Comparison of ENCODE assay signal across 6 cellular contexts in genomic region chr2:200344202-200344601, GRCh38. TPM values are rescaled to one million over a fixed set of nuclear protein-coding genes. Genes with fewer than 3 reads are reported as not detected.
DNase-seq lines count a peak whose midpoint lies in the region; ATAC-seq, FAIRE-seq and TF ChIP-seq lines count a peak whose summit lies in the region.
"Not testable (repeated sequence)": the region's sequence is repeated elsewhere in the genome, so short reads cannot be mapped to it uniquely, and the experiment has no call there.

No MANE protein-coding gene starts in this region.

- H3K4ac ChIP-seq in H1 (replicated peaks; ENCODE audit: insufficient read length, low read depth, low read length), result not testable (repeated sequence)

- H4K91ac ChIP-seq in H1 (replicated peaks; ENCODE audit: insufficient read length, low read length), result not testable (repeated sequence)

- not testable (repeated sequence) for DNase-seq in A549 (ENCODE audit: low read depth in 1 of 2, low spot score in 1 of 2); K562 (ENCODE audit: extremely low read depth in 1 of 4, low spot score in 3 of 4); H1 (ENCODE audit: low read depth in 1 of 2, low spot score in 2 of 2); HepG2 (ENCODE audit: low spot score)

- not testable (repeated sequence) for H3K9me1 ChIP-seq in K562 (ENCODE audit: control insufficient read depth, insufficient read depth, low read length)

- not testable (repeated sequence) for H2AFZ ChIP-seq in K562 (ENCODE audit: low read depth, low read length); H1 (ENCODE audit: low read length); HepG2 (ENCODE audit: low read length)

- not testable (repeated sequence) for TF ChIP-seq POLR2A in A549 (IDR thresholded peaks at IDR 0.05; ENCODE audit: low read length); K562 (conservative IDR thresholded peaks at IDR 0.05); H1 (IDR thresholded peaks at IDR 0.05; ENCODE audit: control extremely low read depth in 1 of 2, low read depth in 2 of 2, low read length in 2 of 2); HepG2 (IDR thresholded peaks at IDR 0.05; ENCODE audit: insufficient read depth in 1 of 2, low read depth in 2 of 2, low read length in 2 of 2)

- 97% methylated on average over 1 of the region's 1 CpG for WGBS in A549 (ENCODE audit: missing lambda C conversion rate)
- no CpG with 5 or more reads among the region's 1 CpG for WGBS in K562 (ENCODE audit: insufficient coverage, low coverage, missing lambda C conversion rate)
- 100% methylated on average over 1 of the region's 1 CpG; no CpG with 5 or more reads in 1 of the 2 experiments for WGBS in H1 (ENCODE audit: extremely low coverage in 1 of 2, insufficient coverage in 1 of 2, insufficient read length in 1 of 2, insufficient replicate concordance in 2 of 2, low coverage in 1 of 2, low lambda C conversion rate in 2 of 2, missing lambda C conversion rate in 1 of 2), 2 experiments
- WGBS in HepG2 (ENCODE audit: low lambda C conversion rate), result 100% methylated on average over 1 of the region's 1 CpG

- not testable (repeated sequence) for H3K56ac ChIP-seq in H1 (replicated peaks; ENCODE audit: insufficient read length, low read depth, low read length)

- H3K23me2 ChIP-seq in H1 (ENCODE audit: low read depth, low read length), result not testable (repeated sequence)

- intact Hi-C loops in K562 (cut with micrococcal nuclease); HepG2 (cut with micrococcal nuclease; ENCODE audit: unreplicated experiment): not testable (repeated sequence)

- TF ChIP-seq CTCF in A549 (IDR thresholded peaks at IDR 0.05); HEK293 (tag by site-specific recombination; IDR thresholded peaks at IDR 0.05); K562 (IDR thresholded peaks at IDR 0.05 in 2 of 3, conservative IDR thresholded peaks at IDR 0.05 in 1 of 3; ENCODE audit: insufficient read depth in 2 of 3, low read depth in 1 of 3, low read length in 3 of 3); H1 (IDR thresholded peaks at IDR 0.05; ENCODE audit: control extremely low read depth in 1 of 3, insufficient read depth in 1 of 3, low read depth in 1 of 3, low read length in 3 of 3); HepG2 (CRISPR knock-in tag; IDR thresholded peaks at IDR 0.05): not testable (repeated sequence)

- POLR2A ChIA-PET in A549 (lab: Yijun Ruan, JAX); K562 (lab: Yijun Ruan, JAX); H1 (lab: Charles Lee; ENCODE audit: partially characterized antibody): not testable (repeated sequence)
- POLR2A ChIA-PET in HEK293 (lab: Yijun Ruan, JAX), result interaction anchor here (0.6 kb wide), 1 partner anchor 102 kb away, joined by 3 read pairs; no protein-coding TSS in a partner anchor
- POLR2A ChIA-PET in HepG2 (lab: Yijun Ruan, JAX), result interaction anchor here (1.8 kb wide), 1 partner anchor 38 kb away, joined by 3 read pairs; the partner anchor contains the start of gene SPATS2L

- H2AK5ac ChIP-seq in H1 (ENCODE audit: low read depth, low read length), result not testable (repeated sequence)

- H3K27ac ChIP-seq in A549; HEK293 (ENCODE audit: extremely low read depth, low read depth, low read length); K562 (ENCODE audit: extremely low read depth, low read depth, low read length); H1 (ENCODE audit: low read depth, low read length); HepG2 (ENCODE audit: extremely low read length, insufficient read depth, low read length): not testable (repeated sequence)

- FAIRE-seq in A549 (lab: Jason Lieb, UNC); K562 (lab: Jason Lieb, UNC); H1 (lab: Jason Lieb, UNC); HepG2 (lab: Jason Lieb, UNC): not testable (repeated sequence)

- H3K14ac ChIP-seq in H1 (ENCODE audit: insufficient read length), result not testable (repeated sequence)

- not testable (repeated sequence) for TF ChIP-seq RAD21 in A549 (conservative IDR thresholded peaks at IDR 0.05 in 1 of 2, IDR thresholded peaks at IDR 0.05 in 1 of 2); K562 (CRISPR knock-in tag; conservative IDR thresholded peaks at IDR 0.05 in 1 of 2, IDR thresholded peaks at IDR 0.05 in 1 of 2); H1 (IDR thresholded peaks at IDR 0.05 in 1 of 2, conservative IDR thresholded peaks at IDR 0.05 in 1 of 2; ENCODE audit: low read depth in 2 of 2, low read length in 2 of 2); HepG2 (CRISPR knock-in tag; IDR thresholded peaks at IDR 0.05)

- not testable (repeated sequence) for H2BK20ac ChIP-seq in H1 (ENCODE audit: low read length)

- H3K23ac ChIP-seq in H1 (ENCODE audit: insufficient read length), result not testable (repeated sequence)

- CTCF ChIA-PET in A549 (lab: Yijun Ruan, JAX); K562 (lab: Yijun Ruan, JAX; ENCODE audit: low intra/inter-chr PET ratio); HepG2 (lab: Yijun Ruan, JAX; ENCODE audit: low intra/inter-chr PET ratio, low total read pairs): not testable (repeated sequence)
- CTCF ChIA-PET in HEK293 (lab: Yijun Ruan, JAX), result interaction anchor here (1.2 kb wide), 1 partner anchor 105 kb away, joined by 3 read pairs; no protein-coding TSS in a partner anchor
- CTCF ChIA-PET in H1 (lab: Charles Lee; ENCODE audit: partially characterized antibody), result interaction anchor here (1.4 kb wide), 1 partner anchor 15 kb away, joined by 5 read pairs; no protein-coding TSS in a partner anchor

- H3K4me3 ChIP-seq in A549; HEK293 (ENCODE audit: low read depth, low read length); K562; H1 (ENCODE audit: extremely low read depth in 1 of 4, insufficient read depth in 2 of 4, low read depth in 3 of 4, low read length in 4 of 4); HepG2 (replicated peaks in 1 of 3; ENCODE audit: insufficient read depth in 1 of 3, low read depth in 2 of 3, low read length in 3 of 3): not testable (repeated sequence)

- BruUV-seq in K562 (replicated peaks; lab: Mats Ljungman, UMichigan); HepG2 (replicated peaks; lab: Mats Ljungman, UMichigan): not testable (repeated sequence)

- H3K4me2 ChIP-seq in A549; K562 (ENCODE audit: insufficient read depth, low read length); H1 (ENCODE audit: insufficient read depth in 1 of 2, low read depth in 2 of 2, low read length in 2 of 2); HepG2 (ENCODE audit: low read depth, low read length): not testable (repeated sequence)

- H4K20me1 ChIP-seq in K562 (replicated peaks; ENCODE audit: control insufficient read depth, insufficient read depth, low read length); H1 (replicated peaks in 1 of 2; ENCODE audit: control insufficient read depth in 1 of 2, insufficient read depth in 2 of 2, low read length in 2 of 2): not testable (repeated sequence)
- peaks cover 75% of the 10 kb centered on the region for H4K20me1 ChIP-seq in HepG2 (ENCODE audit: insufficient read depth, low read length)

- in situ Hi-C loops in K562 (cut with MboI); HepG2 (cut with HindIII; ENCODE audit: extremely low pct_ligation_motif_present, low pct_unique_long_range_greater_than_20kb): not testable (repeated sequence)

- H3K18ac ChIP-seq in H1 (ENCODE audit: extremely low read depth, low read length), result not testable (repeated sequence)

- H2BK12ac ChIP-seq in H1 (ENCODE audit: low read depth, low read length), result not testable (repeated sequence)

- H3K36me3 ChIP-seq in HEK293 (ENCODE audit: control insufficient read depth in 2 of 2, insufficient read depth in 1 of 2, low read length in 2 of 2); K562 (ENCODE audit: control insufficient read depth, insufficient read depth, low read length); H1 (ENCODE audit: control insufficient read depth in 2 of 4, insufficient read depth in 4 of 4, low read length in 3 of 4): not testable (repeated sequence)
- peaks cover 11 to 44% of the 10 kb centered on the region in 2 experiments for H3K36me3 ChIP-seq in HepG2 (replicated peaks in 1 of 2; ENCODE audit: control insufficient read depth in 1 of 2, insufficient read depth in 2 of 2, low read length in 2 of 2)

- not testable (repeated sequence) for H3K9ac ChIP-seq in K562 (ENCODE audit: insufficient read depth in 1 of 2, low read depth in 2 of 2, low read length in 2 of 2); H1 (replicated peaks in 1 of 4; ENCODE audit: extremely low read depth in 1 of 4, low read depth in 3 of 4, low read length in 3 of 4); HepG2 (ENCODE audit: insufficient read depth, low read depth, low read length)

- not testable (repeated sequence) for H3K27me3 ChIP-seq in K562 (ENCODE audit: control insufficient read depth in 2 of 2, insufficient read depth in 2 of 2, low read length in 2 of 2); H1 (replicated peaks in 1 of 4; ENCODE audit: control insufficient read depth in 3 of 4, extremely low read depth in 1 of 4, insufficient read depth in 3 of 4, low read length in 3 of 4); HepG2 (ENCODE audit: control insufficient read depth in 1 of 2, insufficient read depth in 2 of 2, low read length in 2 of 2)

- not testable (repeated sequence) for H2BK15ac ChIP-seq in H1 (ENCODE audit: low read length)

- H4K8ac ChIP-seq in H1 (ENCODE audit: extremely low read depth, insufficient read depth, low read length), result not testable (repeated sequence)

- H2BK120ac ChIP-seq in H1 (replicated peaks; ENCODE audit: low read depth, low read length), result not testable (repeated sequence)

- not testable (repeated sequence) for H2BK5ac ChIP-seq in H1 (ENCODE audit: low read depth, low read length)

- TF ChIP-seq EP300 in A549 (IDR thresholded peaks at IDR 0.05); K562 (IDR thresholded peaks at IDR 0.05; ENCODE audit: low read length); H1 (IDR thresholded peaks at IDR 0.05; ENCODE audit: borderline replicate concordance in 1 of 2, low read depth in 2 of 2, low read length in 2 of 2); HepG2 (IDR thresholded peaks at IDR 0.05; ENCODE audit: low read depth in 2 of 2, low read length in 2 of 2); HepG2 (CRISPR knock-in tag; IDR thresholded peaks at IDR 0.05; ENCODE audit: borderline replicate concordance): not testable (repeated sequence)

- H3K79me2 ChIP-seq in K562 (ENCODE audit: control insufficient read depth, insufficient read depth, low read length), result not testable (repeated sequence)
- peaks cover 4 to 97% of the 10 kb centered on the region in 2 experiments; a peak in 3 of 4 replicates for H3K79me2 ChIP-seq in H1 (ENCODE audit: control insufficient read depth in 1 of 2, insufficient read depth in 2 of 2, low read length in 2 of 2)
- peaks cover 96% of the 10 kb centered on the region for H3K79me2 ChIP-seq in HepG2 (ENCODE audit: insufficient read depth, low read length)

- H3K79me1 ChIP-seq in H1 (ENCODE audit: low read depth, low read length), result not testable (repeated sequence)

- ATAC-seq in A549, SK-N-SH treated with all-trans-retinoic acid at 6 μM for 48 hours, K562, HepG2: not testable (repeated sequence)

- H4K5ac ChIP-seq in H1 (ENCODE audit: insufficient read length, low read depth, low read length), result not testable (repeated sequence)

- H3K4me1 ChIP-seq in A549; HEK293 (ENCODE audit: control insufficient read depth, insufficient read depth, low read length); K562 (replicated peaks in 1 of 2; ENCODE audit: control insufficient read depth in 2 of 2, insufficient read depth in 2 of 2, low read length in 2 of 2); H1 (replicated peaks in 1 of 4; ENCODE audit: control insufficient read depth in 3 of 4, insufficient read depth in 4 of 4, low read length in 3 of 4): not testable (repeated sequence)
- peaks cover 27% of the 10 kb centered on the region for H3K4me1 ChIP-seq in HepG2 (ENCODE audit: insufficient read depth, low read length)

- not testable (repeated sequence) for H3K9me3 ChIP-seq in A549; HEK293 (ENCODE audit: control insufficient read depth, insufficient read depth, low read depth, low read length); K562 (replicated peaks; ENCODE audit: control insufficient read depth, insufficient read depth, low read depth, low read length); H1 (ENCODE audit: insufficient read depth in 2 of 2, low read depth in 1 of 2, low read length in 1 of 2); HepG2 (ENCODE audit: low read length)

RNA-seq across cellular contexts. Expression of gene SPATS2L, which starts 37.7 kb away (rescaled TPM):
- polyA plus RNA-seq in A549 (2011; rRNA removed), result 155 and 202 TPM in 2 replicates
- polyA plus RNA-seq in A549 (2012; cell fraction: cytosol; rRNA removed), result 83.2 and 110 TPM in 2 replicates
- 60.9 and 68.9 TPM in 2 replicates for polyA plus RNA-seq in A549 (2012; cell fraction: nucleus; rRNA removed)
- 85.2 to 107 TPM (median 93.9 TPM) in 3 replicates for polyA plus RNA-seq in A549 (2017; fragmentation: RNase III; extraction: RNeasy Plus Mini Kit Qiagen cat#74134 plus additional on column Dnase treatment)
- polyA minus RNA-seq in A549 (2011; rRNA and poly(A)+ RNA removed), result 66.4 and 97.0 TPM in 2 replicates
- total RNA-seq in K562 (2011; cell fraction: chromatin; rRNA removed; ENCODE audit: low replicate concordance), result 17.5 and 23.3 TPM in 2 replicates
- total RNA-seq in K562 (2011; cell fraction: nucleolus; rRNA removed), result 8.3 and 8.9 TPM in 2 replicates
- total RNA-seq in K562 (2011; cell fraction: nucleoplasm; rRNA removed), result 10.0 and 18.6 TPM in 2 replicates
- 23.3 and 26.1 TPM in 2 replicates for total RNA-seq in K562 (2014; rRNA removed)
- 24.9 and 29.4 TPM in 2 replicates for total RNA-seq in K562 (2014; rRNA removed; fragmentation: Illumina TruSeq; extraction: Trizol)
- 23.4 and 24.5 TPM in 2 replicates for total RNA-seq in K562 (2015; rRNA removed; fragmentation: Illumina TruSeq; extraction: Trizol)
- 25.8 and 29.1 TPM in 2 replicates for total RNA-seq in K562 (2021)
- 34.6 and 41.4 TPM in 2 replicates for polyA plus RNA-seq in K562 (2011; rRNA removed)
- 22.2 and 31.6 TPM in 2 replicates for polyA plus RNA-seq in K562 (2011; cell fraction: cytosol; rRNA removed)
- 24.7 and 24.8 TPM in 2 replicates for polyA plus RNA-seq in K562 (2011; cell fraction: nucleus; rRNA removed)
- 22.3 and 27.8 TPM in 2 replicates for polyA plus RNA-seq in K562 (2012)
- 34.2 and 41.5 TPM in 2 replicates for polyA plus RNA-seq in K562 (2014; fragmentation: Illumina TruSeq; extraction: Trizol)
- 10 to 100 TPM; 11.3 to 11.6 TPM for polyA plus RNA-seq in K562 (2014; fragmentation: Nextera tagmentation; extraction: Ambion mirVana)
- 28.0 and 33.4 TPM in 2 replicates for polyA plus RNA-seq in K562 (2014; rRNA removed)
- 48.3 and 50.5 TPM in 2 replicates for polyA minus RNA-seq in K562 (2011; rRNA and poly(A)+ RNA removed)
- polyA minus RNA-seq in K562 (2011; cell fraction: cytosol; rRNA and poly(A)+ RNA removed), result 23.6 and 28.4 TPM in 2 replicates
- 18.2 and 31.0 TPM in 2 replicates for polyA minus RNA-seq in K562 (2011; cell fraction: nucleus; rRNA and poly(A)+ RNA removed)
- 177 and 189 TPM in 2 replicates for total RNA-seq in H1 (2021; fragmentation: NEBNext Ultra II Directional; extraction: Animal tissue kit (Norgen Biotek cat#: 25700))
- polyA plus RNA-seq in H1 (2011; rRNA removed), result 55.3 and 67.3 TPM in 2 replicates
- 93.6 TPM for polyA plus RNA-seq in H1 (2011; cell fraction: cytosol; rRNA removed)
- polyA plus RNA-seq in H1 (2011; cell fraction: nucleus; rRNA removed), result 196 TPM
- 106 to 126 TPM (median 119 TPM) in 4 replicates for polyA plus RNA-seq in H1 (2012, experiment 1 of 2)
- 30.9 TPM for polyA plus RNA-seq in H1 (2012, experiment 2 of 2)
- polyA plus RNA-seq in H1 (2013, experiment 1 of 2), result 376 TPM
- polyA plus RNA-seq in H1 (2013, experiment 2 of 2), result 381 TPM
- polyA minus RNA-seq in H1 (2011; rRNA and poly(A)+ RNA removed), result 116 and 136 TPM in 2 replicates
- polyA minus RNA-seq in H1 (2011; cell fraction: cytosol; rRNA and poly(A)+ RNA removed), result 78.2 TPM
- polyA minus RNA-seq in H1 (2011; cell fraction: nucleus; rRNA and poly(A)+ RNA removed), result 202 TPM
- total RNA-seq in HepG2 (2016; rRNA removed; fragmentation: Illumina TruSeq; extraction: Trizol), result 154 and 165 TPM in 2 replicates
- total RNA-seq in HepG2 (2016; cell fraction: cytosol; rRNA removed; fragmentation: Illumina TruSeq; extraction: Trizol; ENCODE audit: low read depth), result 81.5 and 81.6 TPM in 2 replicates
- total RNA-seq in HepG2 (2016; cell fraction: insoluble cytoplasmic fraction; rRNA removed; fragmentation: Illumina TruSeq; extraction: Trizol), result 151 and 153 TPM in 2 replicates
- total RNA-seq in HepG2 (2016; cell fraction: membrane; rRNA removed; fragmentation: Illumina TruSeq; extraction: Trizol), result 160 and 169 TPM in 2 replicates
- total RNA-seq in HepG2 (2016; cell fraction: nucleus; rRNA removed; fragmentation: Illumina TruSeq; extraction: Trizol), result 110 and 114 TPM in 2 replicates
- polyA plus RNA-seq in HepG2 (2011; rRNA removed), result 180 and 212 TPM in 2 replicates
- polyA plus RNA-seq in HepG2 (2011; cell fraction: cytosol; rRNA removed), result 161 and 177 TPM in 2 replicates
- polyA plus RNA-seq in HepG2 (2011; cell fraction: nucleus; rRNA removed), result 71.8 and 89.4 TPM in 2 replicates
- 134 and 184 TPM in 2 replicates for polyA plus RNA-seq in HepG2 (2012)
- polyA plus RNA-seq in HepG2 (2016; cell fraction: cytosol; fragmentation: Illumina TruSeq; extraction: Trizol; ENCODE audit: low read depth), result 102 and 115 TPM in 2 replicates
- polyA plus RNA-seq in HepG2 (2016; cell fraction: insoluble cytoplasmic fraction; fragmentation: Illumina TruSeq; extraction: Trizol; ENCODE audit: low read depth), result 213 and 235 TPM in 2 replicates
- polyA plus RNA-seq in HepG2 (2016; cell fraction: membrane; fragmentation: Illumina TruSeq; extraction: Trizol; ENCODE audit: low read depth), result 179 and 180 TPM in 2 replicates
- polyA plus RNA-seq in HepG2 (2016; cell fraction: nucleus; fragmentation: Illumina TruSeq; extraction: Trizol; ENCODE audit: insufficient read depth, low read depth), result 145 and 148 TPM in 2 replicates
- 28.4 and 78.1 TPM in 2 replicates for polyA minus RNA-seq in HepG2 (2011; rRNA and poly(A)+ RNA removed; ENCODE audit: low replicate concordance)
- polyA minus RNA-seq in HepG2 (2011; cell fraction: cytosol; rRNA and poly(A)+ RNA removed), result 121 and 126 TPM in 2 replicates
- 287 and 295 TPM in 2 replicates for polyA minus RNA-seq in HepG2 (2011; cell fraction: nucleus; rRNA and poly(A)+ RNA removed)
